ENCODE assay signal across 11 cellular contexts in genomic region chr22:37212174-37212906, GRCh38. TPM values are rescaled to one million over a fixed set of nuclear protein-coding genes. Genes with fewer than 3 reads are reported as not detected.
A peak's percentile ranks its signal among the peaks of the same experiment; 100 is the strongest.
DNase-seq lines count a peak whose midpoint lies in the region; ATAC-seq and TF ChIP-seq lines count a peak whose summit lies in the region.
"Had no signal": no experiment of that assay in that cellular context is flagged by ENCODE, and none has a peak within 500 bp of the region (broad histone marks: within the 10 kb centered on the region; RNA-seq: fewer than 3 reads in every experiment).

Gene SSTR3 (minus strand): TSS chr22:37212477. CDS start chr22:37207803, 4,674 bp downstream.

- no peak within 1 kb of the TSS for H2AK5ac ChIP-seq in IMR-90 (ENCODE audit: low read depth, low read length)

- no TSS peak for BruUV-seq in IMR-90 (replicated peaks; lab: Mats Ljungman, UMichigan)

- H2BK5ac ChIP-seq in IMR-90 (ENCODE audit: low read depth, low read length, poor library complexity, severe bottlenecking) = no peak within 1 kb of the TSS

- H3K4me2 ChIP-seq in IMR-90 (ENCODE audit: low read depth, low read length) = no peak within 1 kb of the TSS

- H2BK15ac ChIP-seq in IMR-90 (ENCODE audit: low read depth, low read length) = no peak within 1 kb of the TSS

- H3K14ac ChIP-seq in IMR-90 (replicated peaks; ENCODE audit: low read depth, low read length) = no peak within 1 kb of the TSS

- H3K27me3 Mint-ChIP-seq in chondrocyte (ENCODE audit: low read depth) (peaks cover 24% of the 10 kb centered on the region), nephron (ENCODE audit: low read depth) (peaks cover 13% of the 10 kb centered on the region)
- H3K27me3 Mint-ChIP-seq: naive B cell had no signal

- no peak within 1 kb of the TSS for H4K5ac ChIP-seq in IMR-90 (ENCODE audit: low read depth, low read length)

- H2BK20ac ChIP-seq in IMR-90 (ENCODE audit: low read depth, low read length) = no peak within 1 kb of the TSS

- H3K9me3 ChIP-seq in IMR-90 (ENCODE audit: control insufficient read depth, insufficient read depth, low read length) = no peaks in the 10 kb centered on the region

- H4K91ac ChIP-seq in IMR-90 (ENCODE audit: insufficient read depth, low read depth, low read length) = no peak within 1 kb of the TSS

- H3K9ac ChIP-seq in IMR-90 (ENCODE audit: low read depth, low read length) = no peak within 1 kb of the TSS

- POLR2A ChIA-PET in IMR-90 (lab: Charles Lee; ENCODE audit: unreplicated experiment) = no interaction called here

- peaks cover 4% of the 10 kb centered on the region; the same call in 1 of the 2 replicates for H3K4me1 ChIP-seq in IMR-90 (ENCODE audit: control insufficient read depth, insufficient read depth, low read length)

- no peaks in the 10 kb centered on the region for H4K20me1 ChIP-seq in IMR-90 (ENCODE audit: insufficient read depth, low read length)

- H3K27ac Mint-ChIP-seq in chondrocyte (ENCODE audit: unreplicated experiment) (no peak within 1 kb of the TSS), nephron (peak within 1 kb of the TSS; percentile 62 to 77 (median 72))

- H3K27me3 ChIP-seq in IMR-90 (ENCODE audit: control insufficient read depth, insufficient read depth, low read length) = peaks cover 72% of the 10 kb centered on the region

- no peak for TF ChIP-seq POLR2A in IMR-90 (IDR thresholded peaks at IDR 0.05; ENCODE audit: low read depth, low read length)

- H3K18ac ChIP-seq in IMR-90 (ENCODE audit: low read depth, low read length) = no peak within 1 kb of the TSS

- no peaks in the 10 kb centered on the region for H3K79me1 ChIP-seq in IMR-90 (ENCODE audit: low read depth in 1 of 2, low read length in 2 of 2)

- WGBS in IMR-90 (ENCODE audit: extremely low coverage in 2 of 2, insufficient read length in 1 of 2), 2 experiments = 6% methylated on average over 13 of the region's 23 CpGs; no CpG with 5 or more reads in 1 of the 2 experiments

- intact Hi-C loops in IMR-90 (cut with micrococcal nuclease) = no loop called here

- no peak within 1 kb of the TSS for H3K27ac ChIP-seq in IMR-90 (ENCODE audit: insufficient read depth, low read length)

- TF ChIP-seq CTCF in IMR-90 (conservative IDR thresholded peaks at IDR 0.05; ENCODE audit: low read depth, low read length) (no peak), chondrocyte (IDR thresholded peaks at IDR 0.05) (no peak), nephron (IDR thresholded peaks at IDR 0.05; ENCODE audit: unreplicated experiment in 3 of 3) (no peak)

- H3K9me3 Mint-ChIP-seq in chondrocyte (ENCODE audit: low read depth) (no peaks in the 10 kb centered on the region), nephron (no peaks in the 10 kb centered on the region)
- H3K9me3 Mint-ChIP-seq: naive B cell had no signal

- H2AFZ ChIP-seq in IMR-90 (replicated peaks; ENCODE audit: low read length, poor library complexity) = peak within 1 kb of the TSS; percentile 74

- H4K8ac ChIP-seq in IMR-90 (ENCODE audit: low read depth in 2 of 2, low read length in 2 of 2) = no peak within 1 kb of the TSS

- DNase-seq in EH (ENCODE audit: low read depth) (peak; percentile 25), IMR-90 (no peak), chondrocyte (ENCODE audit: low spot score) (peak; percentile 85), D341Med (ENCODE audit: low spot score) (no peak)
- DNase-seq: foreskin melanocyte, naive B cell, NCI-H226 had no signal

- H2AK9ac ChIP-seq in IMR-90 (replicated peaks; ENCODE audit: low read depth, low read length, poor library complexity) = no peak within 1 kb of the TSS

- CTCF ChIA-PET in IMR-90 (lab: Yijun Ruan, JAX) = no interaction called here

- dilution Hi-C loops in IMR-90 (cut with HindIII; ENCODE audit: low sequenced_read_pairs, unreplicated experiment) = no loop called here

- H3K36me3 ChIP-seq in IMR-90 (ENCODE audit: control insufficient read depth, insufficient read depth, low read length) = no peaks in the 10 kb centered on the region

- H3K4me1 Mint-ChIP-seq in chondrocyte (ENCODE audit: low read depth) (peaks cover 10% of the 10 kb centered on the region), nephron (peaks cover 67% of the 10 kb centered on the region)

- no peak within 1 kb of the TSS for H3K23ac ChIP-seq in IMR-90 (ENCODE audit: low read depth, low read length)

- H3K9me1 ChIP-seq in IMR-90 (ENCODE audit: insufficient read depth, low read length) = no peaks in the 10 kb centered on the region

- H3K4ac ChIP-seq in IMR-90 (ENCODE audit: low read depth, low read length) = no peak within 1 kb of the TSS

- no peak within 1 kb of the TSS for H2BK120ac ChIP-seq in IMR-90 (ENCODE audit: low read depth, low read length)

- no peak for TF ChIP-seq RAD21 in IMR-90 (IDR thresholded peaks at IDR 0.05; ENCODE audit: low read length)

- peak; percentile 77 for ATAC-seq in IMR-90 (ENCODE audit: low read depth)
- no peak for ATAC-seq in HG02588 (IDR thresholded peaks at IDR 0.05; ENCODE audit: unreplicated experiment)
- no peak for ATAC-seq in GM19328 (IDR thresholded peaks at IDR 0.05; ENCODE audit: unreplicated experiment)
- ATAC-seq in GM18867 (IDR thresholded peaks at IDR 0.05; ENCODE audit: unreplicated experiment) = no peak

- in situ Hi-C loops in IMR-90 (cut with MboI; ENCODE audit: low sequenced_read_pairs) = no loop called here

- no peak within 1 kb of the TSS for H3K4me3 Mint-ChIP-seq in chondrocyte (ENCODE audit: unreplicated experiment)
- peak within 1 kb of the TSS in 2 of 3 experiments; percentile 53 to 61 for H3K4me3 Mint-ChIP-seq in nephron

- H3K36me3 Mint-ChIP-seq in chondrocyte (ENCODE audit: low read depth) (no peaks in the 10 kb centered on the region), nephron (ENCODE audit: low read depth) (no peaks in the 10 kb centered on the region)
- H3K36me3 Mint-ChIP-seq: naive B cell had no signal

- H3K4me3 ChIP-seq in IMR-90 (ENCODE audit: insufficient read depth, low read depth, low read length) = no peak within 1 kb of the TSS

- H3K56ac ChIP-seq in IMR-90 (ENCODE audit: extremely low read depth, insufficient read depth, low read length) = no peak within 1 kb of the TSS

TF ChIP-seq in IMR-90, 13 proteins besides CTCF, POLR2A, EP300 and RAD21:
- TF ChIP-seq ELK1 (IDR thresholded peaks at IDR 0.05; ENCODE audit: borderline replicate concordance, low read depth, low read length) = no peak
- no peak for TF ChIP-seq CHD1 (IDR thresholded peaks at IDR 0.05; ENCODE audit: low read depth, low read length)
- TF ChIP-seq RFX5 (IDR thresholded peaks at IDR 0.05; ENCODE audit: low read depth, low read length) = no peak
- TF ChIP-seq FOS (IDR thresholded peaks at IDR 0.05; ENCODE audit: low read depth, low read length) = no peak
- TF ChIP-seq, protein P1, sequence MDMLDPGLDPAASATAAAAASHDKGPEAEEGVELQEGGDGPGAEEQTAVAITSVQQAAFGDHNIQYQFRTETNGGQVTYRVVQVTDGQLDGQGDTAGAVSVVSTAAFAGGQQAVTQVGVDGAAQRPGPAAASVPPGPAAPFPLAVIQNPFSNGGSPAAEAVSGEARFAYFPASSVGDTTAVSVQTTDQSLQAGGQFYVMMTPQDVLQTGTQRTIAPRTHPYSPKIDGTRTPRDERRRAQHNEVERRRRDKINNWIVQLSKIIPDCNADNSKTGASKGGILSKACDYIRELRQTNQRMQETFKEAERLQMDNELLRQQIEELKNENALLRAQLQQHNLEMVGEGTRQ (IDR thresholded peaks at IDR 0.05; ENCODE audit: low read depth, low read length) = no peak
- no peak for TF ChIP-seq BHLHE40 (IDR thresholded peaks at IDR 0.05; ENCODE audit: low read depth, low read length)
- no peak for TF ChIP-seq MAFK (IDR thresholded peaks at IDR 0.05; ENCODE audit: low read depth, low read length)
- no peak for TF ChIP-seq NFE2L2 (IDR thresholded peaks at IDR 0.05; ENCODE audit: low read depth, low read length)
- no peak for TF ChIP-seq SMC3 (IDR thresholded peaks at IDR 0.05; ENCODE audit: low read depth, low read length)
- no peak for TF ChIP-seq RCOR1 (IDR thresholded peaks at IDR 0.05; ENCODE audit: insufficient replicate concordance, low read length)

RNA-seq across cellular contexts. Expression of gene SSTR3, which starts in this region (rescaled TPM):
- total RNA-seq in IMR-90 (2012; rRNA removed) (under 0.01 TPM in 2 replicates), chondrocyte (not detected in 3 replicates)
- 0.07 TPM in 2 replicates for polyA plus RNA-seq in IMR-90 (2012; rRNA removed)
- 0.03 and 0.04 TPM in 2 replicates for polyA plus RNA-seq in IMR-90 (2012; cell fraction: cytosol; rRNA removed)
- 0.09 and 0.16 TPM in 2 replicates for polyA plus RNA-seq in IMR-90 (2012; cell fraction: nucleus; rRNA removed; ENCODE audit: low replicate concordance)

Comparison
In these comparisons a context has a peak if more than half of its experiments do, and no peak if none do; other contexts are left out.
1. Peak in ATAC-seq in IMR-90; RNA of the gene not detected or under 1 TPM.
2. Peak in DNase-seq in chondrocyte; RNA of the gene not detected or under 1 TPM.